Comparison of ENCODE assay signal across 16 cellular contexts in genomic region chr4:16757080-16757521, GRCh38.
A peak's percentile ranks its signal among the peaks of the same experiment; 100 is the strongest.
DNase-seq lines count a peak whose midpoint lies in the region; ATAC-seq and TF ChIP-seq lines count a peak whose summit lies in the region.
"Had no signal": no experiment of that assay in that cellular context is flagged by ENCODE, and none has a peak within 500 bp of the region (broad histone marks: within the 10 kb centered on the region; RNA-seq: fewer than 3 reads in every experiment).

No MANE protein-coding gene starts in this region.

- ATAC-seq in GM19324 (IDR thresholded peaks at IDR 0.05; ENCODE audit: low FRiP score, unreplicated experiment): no peak
- ATAC-seq: activated CD4-positive, CD25-positive, alpha-beta regulatory T cell treated with anti-CD3 and anti-CD28 coated beads, Interleukin-2, amount 50 U/mL, for 24 hours; left cardiac atrium; Right ventricle myocardium inferior had no signal

- H3K4me1 Mint-ChIP-seq in osteocyte (ENCODE audit: unreplicated experiment): peaks cover 9% of the 10 kb centered on the region

- H3K4me3 Mint-ChIP-seq in osteocyte (ENCODE audit: unreplicated experiment): no peak overlapping the region

- no peak overlapping the region for H3K27ac Mint-ChIP-seq in osteocyte (ENCODE audit: unreplicated experiment)

- TF ChIP-seq CTCF in fibroblast of villous mesenchyme (IDR thresholded peaks at IDR 0.05; ENCODE audit: insufficient read depth, low read depth, low read length) (no peak), osteocyte (IDR thresholded peaks at IDR 0.05) (no peak)

- no peaks in the 10 kb centered on the region for H3K36me3 Mint-ChIP-seq in osteocyte (ENCODE audit: unreplicated experiment)

- H3K27me3 Mint-ChIP-seq in osteocyte (ENCODE audit: unreplicated experiment): no peaks in the 10 kb centered on the region

- H3K9me3 Mint-ChIP-seq in osteocyte (ENCODE audit: unreplicated experiment): no peaks in the 10 kb centered on the region

- H3K4me3 ChIP-seq in fibroblast of villous mesenchyme (ENCODE audit: low read depth, low read length): no peak overlapping the region
- H3K4me3 ChIP-seq: esophagus muscularis mucosa had no signal

- peak; percentile 11 for DNase-seq in GM04504 (ENCODE audit: low read depth)
- DNase-seq in amniotic epithelial cell (ENCODE audit: low read depth): peak; percentile 26
- DNase-seq in fibroblast of villous mesenchyme (ENCODE audit: low read depth): peak; percentile 34
- peak; percentile 37 for DNase-seq in retina
- no peak for DNase-seq in NCI-H2171 (lab: John Stamatoyannopoulos, UW)
- DNase-seq in activated CD4-positive, alpha-beta T cell treated with anti-CD3 and anti-CD28 coated beads for 4 hours: no peak
- DNase-seq in osteocyte (ENCODE audit: extremely low spot score, unreplicated experiment): no peak
- DNase-seq: KBM-7; left cardiac atrium; NCI-H1048; NCI-H2107; stimulated activated CD4-positive, alpha-beta T cell treated with anti-CD3 and anti-CD28 coated beads, Interleukin-4, amount 100 ng/mL, for 1 hour had no signal

Comparison
In these comparisons a context has a peak if more than half of its experiments do, and no peak if none do; other contexts are left out.
1. DNase-seq: peak in GM04504 (single experiment), amniotic epithelial cell (single experiment), fibroblast of villous mesenchyme (single experiment) and retina (single experiment); none in NCI-H2171 (single experiment), activated CD4-positive, alpha-beta T cell treated with anti-CD3 and anti-CD28 coated beads for 4 hours (0 of 2) and osteocyte (single experiment).